Comparison of ENCODE assay signal across 8 cellular contexts in the genomic region with DNA sequence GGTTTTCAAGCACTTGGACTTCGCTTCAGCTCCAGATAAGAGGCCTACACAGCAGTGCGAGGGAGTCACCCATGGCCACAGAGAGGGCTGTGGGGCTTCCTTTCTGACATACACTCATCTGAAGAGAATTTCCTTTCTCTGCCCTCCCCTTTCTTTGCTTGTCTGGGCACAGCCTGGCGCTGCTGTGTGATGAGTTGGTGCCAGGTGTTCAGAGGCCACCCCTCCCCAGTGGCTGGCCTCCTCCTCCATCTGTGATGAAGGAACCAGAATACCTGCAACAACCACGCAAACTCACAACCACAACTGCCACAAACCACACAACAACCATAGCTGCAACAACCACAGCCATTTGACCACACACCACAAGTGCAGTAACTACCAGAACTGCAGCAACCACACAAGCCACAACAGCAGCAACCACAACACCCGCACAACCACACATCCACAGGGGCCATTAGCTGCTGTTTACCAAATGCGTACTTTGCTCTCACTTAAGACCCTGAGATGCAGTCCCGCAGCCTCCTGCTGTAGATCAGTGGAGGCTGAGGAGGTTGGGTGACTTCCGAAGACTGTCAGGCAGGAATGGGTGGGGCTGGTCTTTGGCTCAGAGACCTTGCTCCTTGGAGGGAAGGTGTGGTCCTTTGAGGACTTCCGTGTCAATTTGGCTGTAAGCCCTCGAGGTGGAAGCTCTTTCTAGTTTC.
DNase-seq lines count a peak whose midpoint lies in the region; ATAC-seq and TF ChIP-seq lines count a peak whose summit lies in the region.

No MANE protein-coding gene starts in this region.

- intact Hi-C loops in CD14-positive monocyte (cut with micrococcal nuclease) (loop anchor here (10.0 kb wide), 2 partner anchors 275 to 645 kb away; no protein-coding TSS in a partner anchor), ascending aorta (cut with DNase I) (loop anchor here (10.0 kb wide), 1 partner anchor 1235 kb away; the partner anchor contains the start of gene GLUL)

- no peak for ATAC-seq in GM21723 (IDR thresholded peaks at IDR 0.05; ENCODE audit: unreplicated experiment)

- H3K4me1 Mint-ChIP-seq in CD14-positive monocyte, result peaks cover 31% of the 10 kb centered on the region

- H3K36me3 ChIP-seq in ascending aorta, result no peaks in the 10 kb centered on the region

- no peaks in the 10 kb centered on the region for H3K36me3 Mint-ChIP-seq in CD14-positive monocyte

- H3K27ac ChIP-seq in ascending aorta, result no peak overlapping the region
- H3K27ac ChIP-seq in coronary artery, result no peak overlapping the region

- peaks cover 3 to 6% (median 4%) of the 10 kb centered on the region in 3 donors for H3K27me3 Mint-ChIP-seq in CD14-positive monocyte (ENCODE audit: low read depth in 3 of 3)

- no peaks in the 10 kb centered on the region for H3K27me3 ChIP-seq in ascending aorta

- TF ChIP-seq CTCF in CD14-positive monocyte (IDR thresholded peaks at IDR 0.05) (no peak), ascending aorta (IDR thresholded peaks at IDR 0.05) (no peak), coronary artery (IDR thresholded peaks at IDR 0.05) (no peak)

- H3K4me3 ChIP-seq in ascending aorta (no peak overlapping the region), coronary artery (no peak overlapping the region)

- H3K9me3 ChIP-seq in ascending aorta, result peaks cover 5 to 18% of the 10 kb centered on the region in 2 donors

- DNase-seq in CD14-positive monocyte (ENCODE audit: low spot score) (no peak), NCI-H2171 treated with DMSO at 0.1 percent for 48 hours (lab: John Stamatoyannopoulos, UW) (peak; percentile 73), kidney glomerular epithelial cell (lab: John Stamatoyannopoulos, UW) (peak; percentile 86), ascending aorta (ENCODE audit: low spot score in 2 of 2) (no peak), coronary artery (ENCODE audit: low spot score) (no peak), NCI-H1048 (lab: John Stamatoyannopoulos, UW) (no peak)
- DNase-seq in activated T-cell treated with anti-CD3 and anti-CD28 coated beads, Interleukin-2, amount 50 U/mL, for 48 hours, result peak; percentile 68 to 70

- H3K9me3 Mint-ChIP-seq in CD14-positive monocyte, result peaks cover 4 to 27% (median 17%) of the 10 kb centered on the region in 7 donors

- H3K4me1 ChIP-seq in ascending aorta, result peaks cover 0 to 10% of the 10 kb centered on the region in 2 donors

- H3K27ac Mint-ChIP-seq in CD14-positive monocyte, result peak overlapping the region in 4 of 7 donors; percentile 10 to 79 (median 26)

- no peak overlapping the region for H3K4me3 Mint-ChIP-seq in CD14-positive monocyte

Comparison
In these comparisons a context has a peak if more than half of its experiments do, and no peak if none do; other contexts are left out.
1. DNase-seq: peak in NCI-H2171 treated with DMSO at 0.1 percent for 48 hours (single experiment), activated T-cell treated with anti-CD3 and anti-CD28 coated beads, Interleukin-2, amount 50 U/mL, for 48 hours (2 of 2) and kidney glomerular epithelial cell (single experiment); none in CD14-positive monocyte (single experiment), ascending aorta (0 of 2), coronary artery (single experiment) and NCI-H1048 (single experiment).